Comparison of ENCODE assay signal across 8 cellular contexts in genomic region chr7:1087462-1087809, GRCh38. TPM values are rescaled to one million over a fixed set of nuclear protein-coding genes. Genes with fewer than 3 reads are reported as not detected.
DNase-seq lines count a peak whose midpoint lies in the region; ATAC-seq, FAIRE-seq and TF ChIP-seq lines count a peak whose summit lies in the region.

No MANE protein-coding gene starts in this region.

- H3K9ac ChIP-seq in GM12878 (ENCODE audit: control insufficient read depth, insufficient read depth, low read length) (peak overlapping the region; percentile 78; the same call in 1 of the 2 replicates), liver (ENCODE audit: low read depth in 1 of 2, low read length in 2 of 2) (peak overlapping the region in 1 of 2 donors; percentile 21)

- H3K36me3 Mint-ChIP-seq in activated T-cell treated with anti-CD3 and anti-CD28 coated beads, Interleukin-2, amount 50 U/mL, for 24 hours (ENCODE audit: low read depth), result peaks cover 14% of the 10 kb centered on the region
- H3K36me3 Mint-ChIP-seq in activated T-cell treated with anti-CD3 and anti-CD28 coated beads, Interleukin-2, amount 50 U/mL, for 4 hours (ENCODE audit: insufficient read depth), result peaks cover 7% of the 10 kb centered on the region

- peak overlapping the region; percentile 64 for H3K4me3 Mint-ChIP-seq in activated T-cell treated with anti-CD3 and anti-CD28 coated beads, Interleukin-2, amount 50 U/mL, for 24 hours
- no peak overlapping the region for H3K4me3 Mint-ChIP-seq in activated T-cell treated with anti-CD3 and anti-CD28 coated beads, Interleukin-2, amount 50 U/mL, for 4 hours

- H3K9me3 ChIP-seq in GM12878 (replicated peaks; ENCODE audit: control insufficient read depth, insufficient read depth, low read length) (no peaks in the 10 kb centered on the region), liver (ENCODE audit: control insufficient read depth in 4 of 4, low read length in 3 of 4) (no peaks in the 10 kb centered on the region), tibial artery (no peaks in the 10 kb centered on the region), HAP-1 (no peaks in the 10 kb centered on the region)

- no peak for ATAC-seq in activated T-cell treated with anti-CD3 and anti-CD28 coated beads, Interleukin-2, amount 50 U/mL, for 4 hours
- no peak for ATAC-seq in GM12878

- H3K79me2 ChIP-seq in GM12878 (ENCODE audit: control insufficient read depth, insufficient read depth, low read length), result peaks cover 3% of the 10 kb centered on the region

- no TSS peak for BruUV-seq in GM12878 (replicated peaks; lab: Mats Ljungman, UMichigan)

- no peak for DNase-seq in activated T-cell treated with anti-CD3 and anti-CD28 coated beads, Interleukin-2, amount 50 U/mL, for 24 hours
- no peak for DNase-seq in activated T-cell treated with anti-CD3 and anti-CD28 coated beads, Interleukin-2, amount 50 U/mL, for 4 hours
- DNase-seq in GM12878 (ENCODE audit: low read depth, low spot score) (no peak), tibial artery (no peak), germinal center (ENCODE audit: low spot score) (no peak), HAP-1 (ENCODE audit: low spot score in 2 of 2) (no peak), iPS-NIHi7 (ENCODE audit: extremely low spot score) (no peak)

- SMC1A ChIA-PET in GM12878 (lab: Charles Lee; ENCODE audit: uncharacterized antibody, unreplicated experiment), result interaction anchor here (1.0 to 4.2 kb wide), 6 partner anchors 12 to 93 kb away, joined by 3 to 38 read pairs (median 4); a partner anchor contains a TSS

- TF ChIP-seq CTCF in GM12878 (IDR thresholded peaks at IDR 0.05 in 2 of 3, conservative IDR thresholded peaks at IDR 0.05 in 1 of 3; ENCODE audit: control insufficient read depth in 2 of 3, extremely low read depth in 1 of 3, insufficient read depth in 1 of 3, low read depth in 3 of 3, low read length in 3 of 3), result no peak
- no peak for TF ChIP-seq CTCF in liver (IDR thresholded peaks at IDR 0.05; ENCODE audit: low read depth, low read length, missing input control)
- no peak for TF ChIP-seq CTCF in tibial artery (IDR thresholded peaks at IDR 0.05)

- intact Hi-C loops in GM12878 (cut with micrococcal nuclease; ENCODE audit: unreplicated experiment), result loop anchor here (2.0 to 5.0 kb wide), 3 partner anchors 15 to 95 kb away; a partner anchor contains a TSS
- intact Hi-C loops in tibial artery (cut with DNase I; ENCODE audit: low total_unique reads), result loop anchor here (5.0 kb wide), 3 partner anchors 35 to 330 kb away; a partner anchor contains a TSS

- TF ChIP-seq EP300 in GM12878 (IDR thresholded peaks at IDR 0.05; ENCODE audit: borderline replicate concordance in 1 of 2, control insufficient read depth in 1 of 2, low read depth in 2 of 2, low read length in 2 of 2), result no peak

- no peaks in the 10 kb centered on the region for H4K20me1 ChIP-seq in GM12878 (ENCODE audit: control insufficient read depth, insufficient read depth)

- peaks cover 16% of the 10 kb centered on the region for H3K4me1 Mint-ChIP-seq in activated T-cell treated with anti-CD3 and anti-CD28 coated beads, Interleukin-2, amount 50 U/mL, for 24 hours (ENCODE audit: low read depth)
- H3K4me1 Mint-ChIP-seq in activated T-cell treated with anti-CD3 and anti-CD28 coated beads, Interleukin-2, amount 50 U/mL, for 4 hours (ENCODE audit: low read depth), result peaks cover 7% of the 10 kb centered on the region

- TF ChIP-seq POLR2A in GM12878 (IDR thresholded peaks at IDR 0.05; ENCODE audit: low read depth, low read length), result no peak

- no peaks in the 10 kb centered on the region for H3K9me3 Mint-ChIP-seq in activated T-cell treated with anti-CD3 and anti-CD28 coated beads, Interleukin-2, amount 50 U/mL, for 24 hours
- H3K9me3 Mint-ChIP-seq in activated T-cell treated with anti-CD3 and anti-CD28 coated beads, Interleukin-2, amount 50 U/mL, for 4 hours, result no peaks in the 10 kb centered on the region

- H3K27ac Mint-ChIP-seq in activated T-cell treated with anti-CD3 and anti-CD28 coated beads, Interleukin-2, amount 50 U/mL, for 24 hours, result no peak overlapping the region

- H3K36me3 ChIP-seq in GM12878 (ENCODE audit: control insufficient read depth in 2 of 2, insufficient read depth in 2 of 2, low read length in 1 of 2) (peaks cover 0 to 10% of the 10 kb centered on the region in 2 experiments; a peak in 2 of 4 replicates), liver (ENCODE audit: control insufficient read depth in 4 of 4, insufficient read depth in 3 of 4, low read depth in 1 of 4, low read length in 3 of 4) (peaks cover 0 to 4% (median 0%) of the 10 kb centered on the region in 4 donors), tibial artery (peaks cover 12 to 16% (median 12%) of the 10 kb centered on the region in 3 donors), HAP-1 (replicated peaks) (no peaks in the 10 kb centered on the region)

- RAD21 ChIA-PET in GM12878 (lab: Charles Lee; ENCODE audit: unreplicated experiment), result interaction anchor here (0.6 to 3.7 kb wide), 7 partner anchors 16 to 94 kb away, joined by 3 to 41 read pairs (median 4); no protein-coding TSS in a partner anchor

- TF ChIP-seq RAD21 in GM12878 (IDR thresholded peaks at IDR 0.05; ENCODE audit: insufficient read depth, low read depth, low read length) (no peak), liver (IDR thresholded peaks at IDR 0.05) (no peak)

- WGBS in GM12878 (ENCODE audit: insufficient coverage, insufficient replicate concordance, low lambda C conversion rate, missing lambda C conversion rate), result 77% methylated on average over 6 of the region's 6 CpGs
- 20% methylated on average over 6 of the region's 6 CpGs for WGBS in liver

- H3K27me3 ChIP-seq in GM12878 (replicated peaks in 1 of 2; ENCODE audit: control insufficient read depth in 2 of 2, insufficient read depth in 2 of 2, low read length in 1 of 2), result no peaks in the 10 kb centered on the region
- H3K27me3 ChIP-seq in liver (ENCODE audit: control insufficient read depth in 4 of 4, insufficient read depth in 4 of 4, low read length in 3 of 4), result no peaks in the 10 kb centered on the region
- no peaks in the 10 kb centered on the region for H3K27me3 ChIP-seq in tibial artery
- H3K27me3 ChIP-seq in HAP-1 (ENCODE audit: low read depth), result no peaks in the 10 kb centered on the region

- peak overlapping the region; percentile 43; the same call in 1 of the 2 replicates for H3K4me3 ChIP-seq in GM12878
- H3K4me3 ChIP-seq in liver (ENCODE audit: low read depth in 1 of 3, low read length in 3 of 3), result peak overlapping the region in 2 of 3 donors; percentile 43 to 59
- peak overlapping the region; percentile 46 to 53 for H3K4me3 ChIP-seq in tibial artery
- H3K4me3 ChIP-seq in HAP-1, result no peak overlapping the region

- H3K27ac ChIP-seq in GM12878 (ENCODE audit: control insufficient read depth, insufficient read depth) (0 out of 2 replicates have a peak overlapping the region, but pooled peaks have one; percentile 76), liver (ENCODE audit: low read depth in 1 of 2, low read length in 2 of 2) (peak overlapping the region; percentile 66 to 84), tibial artery (peak overlapping the region; percentile 78 to 81)

- H3K4me2 ChIP-seq in GM12878 (ENCODE audit: control insufficient read depth, insufficient read depth), result peak overlapping the region; percentile 96

- in situ Hi-C loops in GM12878 (cut with MboI) (no loop called here), HAP-1 (cut with MboI; ENCODE audit: low sequenced_read_pairs) (no loop called here)

- peak; percentile 84 for FAIRE-seq in GM12878 (lab: Jason Lieb, UNC)

- H3K4me1 ChIP-seq in GM12878 (ENCODE audit: control insufficient read depth, insufficient read depth, low read length) (peaks cover 12% of the 10 kb centered on the region), liver (ENCODE audit: control insufficient read depth in 4 of 4, insufficient read depth in 4 of 4, low read length in 3 of 4) (peaks cover 5 to 41% (median 24%) of the 10 kb centered on the region in 4 donors), tibial artery (peaks cover 0 to 38% (median 32%) of the 10 kb centered on the region in 4 donors), HAP-1 (peaks cover 11% of the 10 kb centered on the region)

- H3K27me3 Mint-ChIP-seq in activated T-cell treated with anti-CD3 and anti-CD28 coated beads, Interleukin-2, amount 50 U/mL, for 24 hours, result no peaks in the 10 kb centered on the region
- H3K27me3 Mint-ChIP-seq in activated T-cell treated with anti-CD3 and anti-CD28 coated beads, Interleukin-2, amount 50 U/mL, for 4 hours (ENCODE audit: low read depth), result no peaks in the 10 kb centered on the region

- CTCF ChIA-PET in GM12878 (lab: Yijun Ruan, JAX), result interaction anchor here (0.6 to 5.7 kb wide), 9 partner anchors 8 to 136 kb away, joined by 3 to 77 read pairs (median 20); a partner anchor contains a TSS

- H2AFZ ChIP-seq in GM12878 (ENCODE audit: control insufficient read depth, low read depth, low read length), result peak overlapping the region; percentile 92

- POLR2A ChIA-PET in GM12878 (lab: Charles Lee), result interaction anchor here (1.0 to 2.7 kb wide), 2 partner anchors 16 to 51 kb away, joined by 3 to 16 read pairs; a partner anchor contains a TSS

RNA-seq across cellular contexts. Expression of gene GPER1, which starts 0.5 kb away (rescaled TPM):
- total RNA-seq in activated T-cell treated with anti-CD3 and anti-CD28 coated beads, Interleukin-2, amount 50 U/mL, for 4 hours, result under 1 TPM; 0.08 to 0.11 (median 0.08) TPM
- total RNA-seq in GM12878 (2013; cell fraction: nucleolus; rRNA removed), result 22.4 and 23.1 TPM in 2 replicates
- 5.3 and 5.5 TPM in 2 replicates for total RNA-seq in GM12878 (2014; rRNA removed)
- total RNA-seq in GM12878 (2014; rRNA removed; fragmentation: Illumina TruSeq; extraction: Trizol), result 1.8 and 2.2 TPM in 2 replicates
- total RNA-seq in GM12878 (2021), result 6.3 and 7.7 TPM in 2 replicates
- 3.5 TPM for polyA plus RNA-seq in GM12878 (2011; ENCODE audit: low read depth)
- 1.3 and 1.9 TPM in 2 replicates for polyA plus RNA-seq in GM12878 (2011; rRNA removed)
- polyA plus RNA-seq in GM12878 (2011; cell fraction: cytosol; rRNA removed), result 3.7 and 5.1 TPM in 2 replicates
- 7.0 and 10.0 TPM in 2 replicates for polyA plus RNA-seq in GM12878 (2011; cell fraction: nucleus; rRNA removed)
- polyA plus RNA-seq in GM12878 (2012), result 8.0 and 8.4 TPM in 2 replicates
- 0.73 and 1.4 TPM in 2 replicates for polyA plus RNA-seq in GM12878 (2014; fragmentation: Illumina TruSeq; extraction: Trizol)
- under 1 TPM; 0.03 to 0.73 TPM for polyA plus RNA-seq in GM12878 (2014; fragmentation: Nextera tagmentation; extraction: Ambion mirVana)
- polyA plus RNA-seq in GM12878 (2014; rRNA removed), result 6.5 TPM in 2 replicates
- 1 to 10 TPM; 3.0 to 5.2 TPM for polyA plus RNA-seq in GM12878 (2016; fragmentation: Nextera tagmentation; extraction: Ambion mirVana)
- 3.1 and 5.3 TPM in 2 replicates for polyA minus RNA-seq in GM12878 (2011; rRNA and poly(A)+ RNA removed)
- polyA minus RNA-seq in GM12878 (2011; cell fraction: cytosol; rRNA and poly(A)+ RNA removed), result 2.1 and 2.3 TPM in 2 replicates
- polyA minus RNA-seq in GM12878 (2011; cell fraction: nucleus; rRNA and poly(A)+ RNA removed), result 0.96 and 1.5 TPM in 2 replicates
- 1 to 10 TPM; 2.9 to 6.7 TPM for total RNA-seq in liver
- 10 to 100 TPM in 1 of 2 donors, 1 to 10 TPM in 1; 8.0 to 23.1 TPM for polyA plus RNA-seq in liver

RNA-seq across cellular contexts. Expression of gene GPR146, which starts 43.1 kb away (rescaled TPM):
- under 1 TPM in 2 of 3 donors, not detected in 1; 0.21 to 0.52 TPM for total RNA-seq in activated T-cell treated with anti-CD3 and anti-CD28 coated beads, Interleukin-2, amount 50 U/mL, for 4 hours
- 30.0 and 31.5 TPM in 2 replicates for total RNA-seq in GM12878 (2013; cell fraction: nucleolus; rRNA removed)
- total RNA-seq in GM12878 (2014; rRNA removed), result 0.65 and 0.68 TPM in 2 replicates
- 0.36 and 0.92 TPM in 2 replicates for total RNA-seq in GM12878 (2014; rRNA removed; fragmentation: Illumina TruSeq; extraction: Trizol)
- 0.51 and 1.1 TPM in 2 replicates for total RNA-seq in GM12878 (2021)
- polyA plus RNA-seq in GM12878 (2011; ENCODE audit: low read depth), result 3.5 TPM
- polyA plus RNA-seq in GM12878 (2011; rRNA removed), result 9.0 and 12.0 TPM in 2 replicates
- 12.9 and 14.2 TPM in 2 replicates for polyA plus RNA-seq in GM12878 (2011; cell fraction: cytosol; rRNA removed)
- 18.1 and 26.9 TPM in 2 replicates for polyA plus RNA-seq in GM12878 (2011; cell fraction: nucleus; rRNA removed)
- 5.0 and 11.4 TPM in 2 replicates for polyA plus RNA-seq in GM12878 (2012)
- polyA plus RNA-seq in GM12878 (2014; fragmentation: Illumina TruSeq; extraction: Trizol), result 0.19 TPM in 1 of 2 replicates, not detected in the other
- polyA plus RNA-seq in GM12878 (2014; fragmentation: Nextera tagmentation; extraction: Ambion mirVana), result not detected
- polyA plus RNA-seq in GM12878 (2014; rRNA removed), result 0.50 and 0.80 TPM in 2 replicates
- 1 to 10 TPM in 1 of 2 experiments, under 1 TPM in 1; 0.56 to 1.0 TPM for polyA plus RNA-seq in GM12878 (2016; fragmentation: Nextera tagmentation; extraction: Ambion mirVana)
- polyA minus RNA-seq in GM12878 (2011; rRNA and poly(A)+ RNA removed), result 11.6 and 21.0 TPM in 2 replicates
- 2.2 and 3.7 TPM in 2 replicates for polyA minus RNA-seq in GM12878 (2011; cell fraction: cytosol; rRNA and poly(A)+ RNA removed)
- 6.0 and 13.7 TPM in 2 replicates for polyA minus RNA-seq in GM12878 (2011; cell fraction: nucleus; rRNA and poly(A)+ RNA removed)
- 10 to 100 TPM; 27.9 to 33.5 TPM for total RNA-seq in liver
- 10 to 100 TPM; 15.5 to 25.4 TPM for polyA plus RNA-seq in liver
